ENCODE assay signal across 8 cellular contexts in the genomic region with DNA sequence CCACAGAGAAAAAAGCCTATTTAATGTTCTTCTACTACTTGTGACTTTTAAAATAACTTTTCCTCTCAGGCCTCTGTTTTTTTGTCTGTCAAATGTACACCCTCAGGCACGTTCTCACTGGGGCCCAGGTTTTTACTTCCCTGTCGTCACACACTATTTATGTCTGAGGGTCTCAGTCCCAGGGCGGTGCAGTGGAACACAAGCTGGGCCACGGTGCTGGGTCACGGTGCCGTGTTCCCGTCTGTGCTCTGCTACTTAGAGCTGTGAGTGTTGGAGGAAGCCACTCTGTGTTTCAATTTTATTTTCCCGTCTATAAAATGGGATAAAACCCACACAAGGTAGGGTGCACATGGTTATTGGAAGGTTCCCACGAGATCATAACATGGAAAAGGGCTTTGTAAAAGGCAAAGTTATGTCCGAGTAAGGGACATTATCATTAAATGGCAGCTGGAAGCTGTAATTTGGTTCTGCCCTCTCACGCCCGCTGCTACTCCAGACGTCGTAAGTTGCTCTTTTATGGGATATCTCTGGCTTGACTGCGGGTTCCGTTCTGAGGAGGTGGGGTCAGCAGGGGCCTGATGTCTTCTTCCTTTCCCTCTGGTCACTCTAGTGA. TPM values are rescaled to one million over a fixed set of nuclear protein-coding genes. Genes with fewer than 3 reads are reported as not detected.
DNase-seq lines count a peak whose midpoint lies in the region; ATAC-seq and TF ChIP-seq lines count a peak whose summit lies in the region.

No MANE protein-coding gene starts in this region.

- H4K20me1 ChIP-seq in PC-9 (ENCODE audit: insufficient read depth) (no peaks in the 10 kb centered on the region), neural cell (ENCODE audit: insufficient read depth) (no peaks in the 10 kb centered on the region)

- H3K4me3 Mint-ChIP-seq in Caco-2 (ENCODE audit: unreplicated experiment) (peak overlapping the region; percentile 88), endodermal cell (peak overlapping the region; percentile 86)

- no peak for ATAC-seq in GM21390 (IDR thresholded peaks at IDR 0.05; ENCODE audit: unreplicated experiment)

- H3K9ac ChIP-seq in endodermal cell (ENCODE audit: extremely low read depth, low read length, poor library complexity, severe bottlenecking) (peak overlapping the region; percentile 12), neural cell (ENCODE audit: low read length) (peak overlapping the region; percentile 84)

- TF ChIP-seq EP300 in neural cell (conservative IDR thresholded peaks at IDR 0.05; ENCODE audit: poor library complexity, severe bottlenecking), result no peak

- H3K9me2 ChIP-seq in PC-9 (ENCODE audit: insufficient read depth) (no peaks in the 10 kb centered on the region), neural cell (ENCODE audit: insufficient read depth, low read length) (no peaks in the 10 kb centered on the region)

- CTCF ChIA-PET in Caco-2 (lab: Charles Lee) (no interaction called here), PC-9 (lab: Charles Lee) (interaction anchor here (0.6 kb wide), 1 partner anchor 49 kb away, joined by 6 read pairs; no protein-coding TSS in a partner anchor)

- H3K4me2 ChIP-seq in PC-9 (peak overlapping the region; percentile 89), neural cell (ENCODE audit: low read length) (peak overlapping the region; percentile 65)

- no peaks in the 10 kb centered on the region for H3K36me3 ChIP-seq in Caco-2 (ENCODE audit: control insufficient read depth, insufficient read depth, low read length)
- H3K36me3 ChIP-seq in PC-9 (ENCODE audit: low read depth), result no peaks in the 10 kb centered on the region
- no peaks in the 10 kb centered on the region for H3K36me3 ChIP-seq in endodermal cell (ENCODE audit: control insufficient read depth, insufficient read depth, low read length)
- H3K36me3 ChIP-seq in neural cell (ENCODE audit: insufficient read depth, low read length), result no peaks in the 10 kb centered on the region

- H2AFZ ChIP-seq in PC-9 (peak overlapping the region; percentile 98), neural cell (ENCODE audit: low read depth, low read length) (peak overlapping the region; percentile 69)

- intact Hi-C loops in Caco-2 (cut with micrococcal nuclease; ENCODE audit: unreplicated experiment), result no loop called here
- intact Hi-C loops in PC-9 (cut with micrococcal nuclease; ENCODE audit: unreplicated experiment), result loop anchor here (2.0 to 5.0 kb wide), 2 partner anchors 41 to 82 kb away; a partner anchor contains a TSS

- H3F3A ChIP-seq in PC-9 (ENCODE audit: insufficient read depth, low read depth), result peaks cover 30% of the 10 kb centered on the region
- no peaks in the 10 kb centered on the region for H3F3A ChIP-seq in neural cell (ENCODE audit: insufficient read depth, low read length, poor library complexity, severe bottlenecking)

- H3K4me3 ChIP-seq in Caco-2 (ENCODE audit: low read depth, low read length) (peak overlapping the region; percentile 83), PC-9 (peak overlapping the region; percentile 67), endodermal cell (ENCODE audit: low read length) (peak overlapping the region; percentile 83), neural cell (ENCODE audit: low read length) (peak overlapping the region; percentile 76)

- POLR2A ChIA-PET in Caco-2 (lab: Charles Lee) (interaction anchor here (0.9 to 1.8 kb wide), 3 partner anchors 21 to 36 kb away, joined by 3 to 6 read pairs (median 4); a partner anchor contains a TSS), PC-9 (lab: Charles Lee; ENCODE audit: unreplicated experiment) (interaction anchor here (0.6 to 0.7 kb wide), 2 partner anchors 35 to 96 kb away, joined by 4 read pairs; a partner anchor contains a TSS)

- H3K36me3 Mint-ChIP-seq in Caco-2 (ENCODE audit: insufficient read depth, unreplicated experiment), result peaks cover 6% of the 10 kb centered on the region
- peaks cover 3% of the 10 kb centered on the region for H3K36me3 Mint-ChIP-seq in endodermal cell (ENCODE audit: low read depth)

- no peak for DNase-seq in Caco-2
- DNase-seq in PC-9, result no peak
- no peak for DNase-seq in endodermal cell
- DNase-seq in COLO668 (lab: John Stamatoyannopoulos, UW; ENCODE audit: unreplicated experiment), result no peak
- no peak for DNase-seq in Kasumi-1 (lab: John Stamatoyannopoulos, UW)
- DNase-seq in cerebellar nuclear complex (lab: John Stamatoyannopoulos, UW), result no peak

- H3K27ac ChIP-seq in PC-9 (no peak overlapping the region), endodermal cell (ENCODE audit: low read depth, low read length) (peak overlapping the region; percentile 84), neural cell (ENCODE audit: low read length) (peak overlapping the region; percentile 65)

- 66 to 72% methylated on average over 15 to 16 of the region's 16 CpGs for WGBS in endodermal cell (ENCODE audit: insufficient coverage in 1 of 2, insufficient read length in 1 of 2), 2 experiments

- H3K79me2 ChIP-seq in PC-9 (ENCODE audit: low read depth), result no peaks in the 10 kb centered on the region
- H3K79me2 ChIP-seq in neural cell (replicated peaks; ENCODE audit: insufficient read depth, low read length), result no peaks in the 10 kb centered on the region

- BruUV-seq in Caco-2 (replicated peaks; lab: Mats Ljungman, UMichigan) (TSS peak; percentile 90), PC-9 (replicated peaks; lab: Mats Ljungman, UMichigan) (no TSS peak)

- no peak for TF ChIP-seq CTCF in Caco-2 (IDR thresholded peaks at IDR 0.05; ENCODE audit: insufficient read depth in 1 of 2, low read depth in 1 of 2, low read length in 1 of 2, severe bottlenecking in 1 of 2, unreplicated experiment in 1 of 2)
- TF ChIP-seq CTCF in PC-9 (conservative IDR thresholded peaks at IDR 0.05), result no peak
- no peak for TF ChIP-seq CTCF in endodermal cell (conservative IDR thresholded peaks at IDR 0.05)
- no peak for TF ChIP-seq CTCF in neural cell (IDR thresholded peaks at IDR 0.05; ENCODE audit: poor library complexity, severe bottlenecking)

- TF ChIP-seq RAD21 in neural cell (conservative IDR thresholded peaks at IDR 0.05), result no peak

- no peaks in the 10 kb centered on the region for H3K27me3 ChIP-seq in Caco-2 (replicated peaks; ENCODE audit: control insufficient read depth, insufficient read depth, low read length)
- H3K27me3 ChIP-seq in PC-9 (ENCODE audit: insufficient read depth, low read depth), result no peaks in the 10 kb centered on the region
- no peaks in the 10 kb centered on the region for H3K27me3 ChIP-seq in endodermal cell (ENCODE audit: control insufficient read depth, insufficient read depth, low read length, poor library complexity, severe bottlenecking)
- no peaks in the 10 kb centered on the region for H3K27me3 ChIP-seq in neural cell (ENCODE audit: insufficient read depth, low read depth, low read length)

- H3K9me3 Mint-ChIP-seq in Caco-2 (ENCODE audit: unreplicated experiment) (no peaks in the 10 kb centered on the region), endodermal cell (no peaks in the 10 kb centered on the region)

- peak overlapping the region; percentile 45 for H3K27ac Mint-ChIP-seq in Caco-2 (ENCODE audit: unreplicated experiment)
- H3K27ac Mint-ChIP-seq in endodermal cell, result peak overlapping the region; percentile 42

- H3K4me1 Mint-ChIP-seq in Caco-2 (ENCODE audit: low read depth, unreplicated experiment) (peaks cover 42% of the 10 kb centered on the region), endodermal cell (peaks cover 58% of the 10 kb centered on the region)

- H3K9me3 ChIP-seq in Caco-2, result no peaks in the 10 kb centered on the region
- no peaks in the 10 kb centered on the region for H3K9me3 ChIP-seq in PC-9 (ENCODE audit: insufficient read depth, low read depth)
- no peaks in the 10 kb centered on the region for H3K9me3 ChIP-seq in endodermal cell (ENCODE audit: control insufficient read depth, low read length)
- no peaks in the 10 kb centered on the region for H3K9me3 ChIP-seq in neural cell (ENCODE audit: low read length)

- H3K27me3 Mint-ChIP-seq in Caco-2 (ENCODE audit: insufficient read depth, unreplicated experiment) (no peaks in the 10 kb centered on the region), endodermal cell (ENCODE audit: insufficient read depth) (peaks cover 1% of the 10 kb centered on the region)

- H3K4me1 ChIP-seq in Caco-2 (peaks cover 54% of the 10 kb centered on the region), PC-9 (replicated peaks; ENCODE audit: insufficient read depth) (peaks cover 39% of the 10 kb centered on the region), endodermal cell (ENCODE audit: control insufficient read depth, insufficient read depth, low read length) (peaks cover 27% of the 10 kb centered on the region)

TF ChIP-seq in neural cell, 6 proteins besides CTCF, POLR2A, EP300 and RAD21 (continues in another document):
- TF ChIP-seq SMC3 (conservative IDR thresholded peaks at IDR 0.05; ENCODE audit: poor library complexity), result no peak
- no peak for TF ChIP-seq POLR2AphosphoS5 (IDR thresholded peaks at IDR 0.05)
- TF ChIP-seq EZH2 (IDR thresholded peaks at IDR 0.05; ENCODE audit: borderline replicate concordance, insufficient read depth, low read length, poor library complexity, severe bottlenecking), result no peak

RNA-seq across cellular contexts. Expression of a gene that starts 25.1 kb away (rescaled TPM):
- 4.0 and 4.4 TPM in 2 replicates for total RNA-seq in Caco-2 (2022)
- total RNA-seq in PC-9 (2021), result 3.1 and 3.4 TPM in 2 replicates
- 10 to 100 TPM in 1 of 2 donors, 1 to 10 TPM in 1; 10.0 to 11.3 TPM for total RNA-seq in endodermal cell
- polyA plus RNA-seq in endodermal cell (2013, experiment 1 of 2), result 18.8 TPM
- 17.2 TPM for polyA plus RNA-seq in endodermal cell (2013, experiment 2 of 2)
- 16.8 and 24.9 TPM in 2 replicates for polyA plus RNA-seq in neural cell
- polyA minus RNA-seq in neural cell, result 22.9 and 28.5 TPM in 2 replicates

RNA-seq across cellular contexts. Expression of a gene that starts 35.7 kb away (rescaled TPM):
- total RNA-seq in Caco-2 (2022) (141 and 148 TPM in 2 replicates), PC-9 (2021) (172 and 174 TPM in 2 replicates), endodermal cell (10 to 100 TPM; 85.4 to 94.4 TPM)
- polyA plus RNA-seq in endodermal cell (2013, experiment 1 of 2), result 136 TPM
- polyA plus RNA-seq in endodermal cell (2013, experiment 2 of 2), result 119 TPM
- 95.5 and 127 TPM in 2 replicates for polyA plus RNA-seq in neural cell
- polyA minus RNA-seq in neural cell, result 69.5 and 85.0 TPM in 2 replicates

RNA-seq across cellular contexts. Expression of a gene that starts 46.2 kb away (rescaled TPM):
- total RNA-seq in Caco-2 (2022) (0.07 TPM in 1 of 2 replicates, not detected in the other), PC-9 (2021) (not detected in 2 replicates), endodermal cell (not detected)
- polyA plus RNA-seq in endodermal cell (2013, experiment 1 of 2), result not detected
- not detected for polyA plus RNA-seq in endodermal cell (2013, experiment 2 of 2)
- polyA plus RNA-seq in neural cell, result not detected in 2 replicates
- not detected in 2 replicates for polyA minus RNA-seq in neural cell
